22 cellular contexts compared by ENCODE assay signal in the genomic region with DNA sequence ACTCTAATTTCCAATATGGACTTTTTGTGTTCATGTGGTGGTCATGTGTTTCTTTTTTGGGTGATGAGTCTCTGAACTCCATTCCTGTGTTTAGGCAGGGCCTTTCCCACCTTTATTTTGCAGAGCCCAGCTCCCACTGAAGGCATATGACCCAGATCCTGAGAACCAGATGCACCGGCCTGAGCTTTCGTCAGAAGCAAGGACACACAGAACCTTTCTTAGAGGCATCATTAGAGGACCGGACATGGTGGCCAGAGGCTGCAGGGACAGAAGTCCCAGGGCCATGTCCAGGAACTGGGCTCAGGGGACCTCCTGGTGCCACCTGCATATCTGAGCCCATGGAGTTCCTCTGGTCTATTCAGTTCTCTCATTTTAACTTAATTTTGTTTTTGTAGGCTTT.
DNase-seq lines count a peak whose midpoint lies in the region; ATAC-seq and TF ChIP-seq lines count a peak whose summit lies in the region.
"Had no signal": no experiment of that assay in that cellular context is flagged by ENCODE, and none has a peak within 500 bp of the region (broad histone marks: within the 10 kb centered on the region; RNA-seq: fewer than 3 reads in every experiment).

No MANE protein-coding gene starts in this region.

- H3K9me3 ChIP-seq in right cardiac atrium (ENCODE audit: control insufficient read depth, low read length), result no peaks in the 10 kb centered on the region
- H3K9me3 ChIP-seq in left ventricle myocardium inferior (replicated peaks), result no peaks in the 10 kb centered on the region
- H3K9me3 ChIP-seq in esophagus muscularis mucosa, result no peaks in the 10 kb centered on the region
- H3K9me3 ChIP-seq: A549; BE2C; BLaER1 treated with 17β-estradiol and CSF1 and Interleukin-3, amounts not matched to agents 10 nM and 100 nM; HAP-1 had no signal

- H3K27me3 ChIP-seq in right cardiac atrium (ENCODE audit: control insufficient read depth, insufficient read depth) (no peaks in the 10 kb centered on the region), left ventricle myocardium inferior (ENCODE audit: low read depth) (no peaks in the 10 kb centered on the region), esophagus muscularis mucosa (no peaks in the 10 kb centered on the region)
- H3K27me3 ChIP-seq: BE2C; BLaER1 treated with 17β-estradiol and CSF1 and Interleukin-3, amounts not matched to agents 10 nM and 100 nM had no signal

- peak; percentile 18 for DNase-seq in Right ventricle myocardium inferior (ENCODE audit: missing footprints)
- no peak for DNase-seq in right cardiac atrium
- no peak for DNase-seq in left ventricle myocardium inferior
- DNase-seq in left ventricle myocardium superior, result no peak
- DNase-seq in esophagus muscularis mucosa (ENCODE audit: extremely low spot score), result peak; percentile 85
- no peak for DNase-seq in GM10248 (ENCODE audit: extremely low spot score)
- DNase-seq: 8988T; ACHN; AML-193; BE2C; CD4-positive, alpha-beta T cell; CD8-positive, alpha-beta memory T cell; DMS 273 treated with DMSO at 0.1 percent for 48 hours; DMS79; EL; GDM1; GOT3; HFFc6 had no signal

- H3K36me3 ChIP-seq in left ventricle myocardium inferior (no peaks in the 10 kb centered on the region), esophagus muscularis mucosa (no peaks in the 10 kb centered on the region)
- H3K36me3 ChIP-seq: BE2C; BLaER1 treated with 17β-estradiol and CSF1 and Interleukin-3, amounts not matched to agents 10 nM and 100 nM; HAP-1 had no signal

- H3K4me1 ChIP-seq in right cardiac atrium (ENCODE audit: control insufficient read depth, insufficient read depth, low read length) (peaks cover 6% of the 10 kb centered on the region), left ventricle myocardium inferior (peaks cover 37% of the 10 kb centered on the region), esophagus muscularis mucosa (peaks cover 11 to 16% (median 13%) of the 10 kb centered on the region in 4 donors)
- H3K4me1 ChIP-seq: A549, HAP-1 had no signal

- TF ChIP-seq EP300 in esophagus muscularis mucosa (IDR thresholded peaks at IDR 0.05), result no peak

- CTCF ChIA-PET in GM10248 (lab: Yijun Ruan, JAX), result interaction anchor here (1.2 to 1.3 kb wide), 2 partner anchors 11 to 32 kb away, joined by 3 read pairs; no protein-coding TSS in a partner anchor

- H3K4me3 ChIP-seq in right cardiac atrium (ENCODE audit: low read length) (no peak overlapping the region), left ventricle myocardium inferior (no peak overlapping the region), esophagus muscularis mucosa (no peak overlapping the region)
- H3K4me3 ChIP-seq: A549; BLaER1 treated with 17β-estradiol and CSF1 and Interleukin-3, amounts not matched to agents 10 nM and 100 nM; HAP-1 had no signal

- intact Hi-C loops in Right ventricle myocardium inferior (cut with DNase I), result no loop called here
- intact Hi-C loops in right cardiac atrium (cut with DNase I), result no loop called here
- intact Hi-C loops in left ventricle myocardium inferior (cut with micrococcal nuclease), result no loop called here
- intact Hi-C loops in left ventricle myocardium superior (cut with micrococcal nuclease), result no loop called here
- intact Hi-C loops in esophagus muscularis mucosa (cut with DNase I), result no loop called here

- WGBS in right cardiac atrium, result 91% methylated on average over 3 of the region's 3 CpGs
- 97% methylated on average over 3 of the region's 3 CpGs for WGBS in esophagus muscularis mucosa

- no peak for TF ChIP-seq CTCF in left ventricle myocardium inferior (IDR thresholded peaks at IDR 0.05; ENCODE audit: borderline replicate concordance)
- TF ChIP-seq CTCF in esophagus muscularis mucosa (IDR thresholded peaks at IDR 0.05), result no peak
- TF ChIP-seq CTCF in GM10248 (IDR thresholded peaks at IDR 0.05; ENCODE audit: control extremely low read depth, extremely low read depth, low read depth, missing control alignments), result no peak

- POLR2A ChIA-PET in GM10248 (lab: Yijun Ruan, JAX), result no interaction called here

- no peak for TF ChIP-seq POLR2A in esophagus muscularis mucosa (IDR thresholded peaks at IDR 0.05; ENCODE audit: low read depth)

- H3K27ac ChIP-seq in right cardiac atrium (ENCODE audit: low read length) (no peak overlapping the region), left ventricle myocardium inferior (replicated peaks) (peak overlapping the region; percentile 16), esophagus muscularis mucosa (replicated peaks in 1 of 4) (no peak overlapping the region)
- H3K27ac ChIP-seq: A549; BLaER1 treated with 17β-estradiol and CSF1 and Interleukin-3, amounts not matched to agents 10 nM and 100 nM had no signal

- no peak for ATAC-seq in Right ventricle myocardium inferior
- ATAC-seq in right cardiac atrium, result no peak
- no peak for ATAC-seq in left ventricle myocardium superior
- no peak for ATAC-seq in GM18873 (IDR thresholded peaks at IDR 0.05; ENCODE audit: low FRiP score, unreplicated experiment)
- ATAC-seq: A549 had no signal

Comparison
In these comparisons a context has a peak if more than half of its experiments do, and no peak if none do; other contexts are left out.
1. DNase-seq: peak in Right ventricle myocardium inferior (single experiment) and esophagus muscularis mucosa (single experiment); none in right cardiac atrium (0 of 3), left ventricle myocardium inferior (single experiment), left ventricle myocardium superior (single experiment) and GM10248 (single experiment).